ENCODE assay signal across 8 cellular contexts in the genomic region with DNA sequence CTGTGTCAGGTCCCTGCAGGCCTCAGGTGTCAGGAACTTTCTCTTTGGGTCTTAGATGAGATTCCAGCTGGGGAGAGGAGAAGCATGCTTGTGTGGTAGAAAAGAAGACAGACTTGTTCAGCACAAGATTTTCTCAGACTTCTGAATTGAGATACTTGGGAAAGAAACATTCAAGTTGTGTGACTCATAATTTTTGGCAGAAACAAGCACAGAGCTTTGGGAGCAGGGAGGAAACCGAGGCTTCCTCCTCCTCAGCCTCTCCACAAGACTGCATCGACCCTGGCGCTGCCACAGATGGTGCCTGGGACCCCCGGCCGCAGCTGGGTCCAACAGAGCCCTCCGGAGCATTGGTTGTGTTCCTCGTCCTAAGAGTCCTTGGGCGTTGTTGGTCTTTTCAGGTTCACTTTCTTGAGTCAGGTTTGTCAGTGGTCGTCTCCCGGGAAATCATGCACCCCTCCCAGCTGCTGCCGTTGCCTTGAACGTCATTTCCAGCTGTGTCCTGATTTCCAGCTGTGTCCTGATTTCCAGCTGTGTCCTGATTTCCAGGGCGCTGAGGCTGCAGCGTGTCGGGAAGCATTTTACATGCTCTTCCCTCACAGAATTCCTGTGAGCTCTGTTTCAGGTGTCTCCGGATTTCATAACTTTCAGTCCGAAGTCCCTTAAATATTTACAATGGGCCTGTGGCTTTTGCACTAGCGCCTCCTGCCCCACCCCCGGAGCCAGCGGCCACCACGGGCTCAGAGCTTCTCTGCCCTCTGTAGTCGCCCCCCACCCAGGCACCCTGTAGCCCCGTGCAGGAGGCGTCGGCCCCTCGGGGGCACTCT.
DNase-seq lines count a peak whose midpoint lies in the region; ATAC-seq and TF ChIP-seq lines count a peak whose summit lies in the region.

No MANE protein-coding gene starts in this region.

- H3K9ac ChIP-seq in HUES6 (ENCODE audit: low read length), result peak overlapping the region; percentile 1

- peaks cover 7% of the 10 kb centered on the region for H3K9me3 Mint-ChIP-seq in MCF 10A (ENCODE audit: unreplicated experiment)
- no peaks in the 10 kb centered on the region for H3K9me3 Mint-ChIP-seq in natural killer cell treated with Interleukin-12 subunit alpha and Interleukin-12 subunit beta and Interleukin-15 and Interleukin-18, amount 100 ng/mL, for 72 hours

- DNase-seq in MCF 10A (ENCODE audit: unreplicated experiment) (peak; percentile 82), left lung (peak in 1 of 2 donors; percentile 38), thoracic aorta (ENCODE audit: low spot score) (no peak), OCI-M2 (lab: John Stamatoyannopoulos, UW; ENCODE audit: unreplicated experiment) (no peak), activated T-cell treated with anti-CD3 and anti-CD28 coated beads for 4 hours (no peak)
- no peak for DNase-seq in natural killer cell treated with Interleukin-12 subunit alpha and Interleukin-12 subunit beta and Interleukin-15 and Interleukin-18, amount 100 ng/mL, for 72 hours (ENCODE audit: low spot score)

- POLR2A ChIA-PET in MCF 10A (lab: Yijun Ruan, JAX), result interaction anchor here (0.7 to 1.4 kb wide), 7 partner anchors 9 to 179 kb away, joined by 3 to 5 read pairs (median 3); no protein-coding TSS in a partner anchor

- intact Hi-C loops in MCF 10A (cut with micrococcal nuclease) (no loop called here), left lung (cut with DNase I) (no loop called here)

- H3K27me3 ChIP-seq in HUES6 (ENCODE audit: control insufficient read depth, insufficient read depth, low read length) (no peaks in the 10 kb centered on the region), left lung (no peaks in the 10 kb centered on the region), thoracic aorta (replicated peaks; ENCODE audit: insufficient read depth) (no peaks in the 10 kb centered on the region)

- no peaks in the 10 kb centered on the region for H3K36me3 Mint-ChIP-seq in MCF 10A (ENCODE audit: insufficient read depth, unreplicated experiment)
- peaks cover 6% of the 10 kb centered on the region for H3K36me3 Mint-ChIP-seq in natural killer cell treated with Interleukin-12 subunit alpha and Interleukin-12 subunit beta and Interleukin-15 and Interleukin-18, amount 100 ng/mL, for 72 hours

- no peaks in the 10 kb centered on the region for H3K9me3 ChIP-seq in HUES6 (ENCODE audit: control insufficient read depth, insufficient read depth, low read depth, low read length)
- no peaks in the 10 kb centered on the region for H3K9me3 ChIP-seq in left lung
- no peaks in the 10 kb centered on the region for H3K9me3 ChIP-seq in thoracic aorta

- H3K4me3 ChIP-seq in HUES6 (ENCODE audit: low read depth, low read length), result no peak overlapping the region
- H3K4me3 ChIP-seq in left lung, result no peak overlapping the region
- H3K4me3 ChIP-seq in thoracic aorta, result peak overlapping the region; percentile 38

- peak overlapping the region; percentile 44 for H3K27ac Mint-ChIP-seq in MCF 10A (ENCODE audit: low read depth, unreplicated experiment)
- H3K27ac Mint-ChIP-seq in natural killer cell treated with Interleukin-12 subunit alpha and Interleukin-12 subunit beta and Interleukin-15 and Interleukin-18, amount 100 ng/mL, for 72 hours, result no peak overlapping the region

- peaks cover 8% of the 10 kb centered on the region; the same call in 1 of the 2 replicates for H3K4me1 ChIP-seq in HUES6 (ENCODE audit: control insufficient read depth, insufficient read depth, low read length)
- peaks cover 15 to 18% of the 10 kb centered on the region in 2 donors for H3K4me1 ChIP-seq in left lung
- peaks cover 7 to 38% of the 10 kb centered on the region in 2 donors for H3K4me1 ChIP-seq in thoracic aorta (ENCODE audit: control insufficient read depth in 1 of 2, low read depth in 2 of 2)

- BruUV-seq in MCF 10A (replicated peaks; lab: Mats Ljungman, UMichigan), result no TSS peak

- ATAC-seq in left lung (peak; percentile 59), thoracic aorta (ENCODE audit: insufficient number of reproducible peaks, low FRiP score, low read depth) (peak; percentile 70), HG03095 (IDR thresholded peaks at IDR 0.05; ENCODE audit: unreplicated experiment) (no peak)
- ATAC-seq in natural killer cell treated with Interleukin-12 subunit alpha and Interleukin-12 subunit beta and Interleukin-15 and Interleukin-18, amount 100 ng/mL, for 72 hours, result no peak

- no peaks in the 10 kb centered on the region for H3K27me3 Mint-ChIP-seq in MCF 10A (ENCODE audit: insufficient read depth, unreplicated experiment)
- H3K27me3 Mint-ChIP-seq in natural killer cell treated with Interleukin-12 subunit alpha and Interleukin-12 subunit beta and Interleukin-15 and Interleukin-18, amount 100 ng/mL, for 72 hours, result peaks cover 1 to 3% of the 10 kb centered on the region in 2 donors

- peaks cover 6% of the 10 kb centered on the region for H3K4me1 Mint-ChIP-seq in MCF 10A (ENCODE audit: insufficient read depth, unreplicated experiment)
- peaks cover 1 to 8% of the 10 kb centered on the region in 2 donors for H3K4me1 Mint-ChIP-seq in natural killer cell treated with Interleukin-12 subunit alpha and Interleukin-12 subunit beta and Interleukin-15 and Interleukin-18, amount 100 ng/mL, for 72 hours (ENCODE audit: low read depth in 2 of 2)

- H3K27ac ChIP-seq in HUES6 (ENCODE audit: low read depth, low read length) (no peak overlapping the region), left lung (peak overlapping the region; percentile 45 to 84), thoracic aorta (peak overlapping the region; percentile 87 to 92)

- H3K36me3 ChIP-seq in HUES6 (ENCODE audit: control insufficient read depth, insufficient read depth, low read length) (peaks cover 84% of the 10 kb centered on the region), left lung (peaks cover 0 to 28% of the 10 kb centered on the region in 2 donors), thoracic aorta (peaks cover 32% of the 10 kb centered on the region)

- CTCF ChIA-PET in MCF 10A (lab: Yijun Ruan, JAX), result interaction anchor here (1.3 kb wide), 1 partner anchor 409 kb away, joined by 3 read pairs; no protein-coding TSS in a partner anchor

- peak overlapping the region; percentile 52 for H3K4me3 Mint-ChIP-seq in MCF 10A (ENCODE audit: unreplicated experiment)
- H3K4me3 Mint-ChIP-seq in natural killer cell treated with Interleukin-12 subunit alpha and Interleukin-12 subunit beta and Interleukin-15 and Interleukin-18, amount 100 ng/mL, for 72 hours, result no peak overlapping the region

- TF ChIP-seq CTCF in MCF 10A (IDR thresholded peaks at IDR 0.05; ENCODE audit: unreplicated experiment) (no peak), left lung (IDR thresholded peaks at IDR 0.05) (no peak), thoracic aorta (IDR thresholded peaks at IDR 0.05) (no peak)

Comparison
In these comparisons a context has a peak if more than half of its experiments do, and no peak if none do; other contexts are left out.
1. ATAC-seq: peak in left lung (single experiment) and thoracic aorta (single experiment); none in HG03095 (single experiment) and natural killer cell treated with Interleukin-12 subunit alpha and Interleukin-12 subunit beta and Interleukin-15 and Interleukin-18, amount 100 ng/mL, for 72 hours (0 of 2).